27 cellular contexts compared by ENCODE assay signal in the genomic region with DNA sequence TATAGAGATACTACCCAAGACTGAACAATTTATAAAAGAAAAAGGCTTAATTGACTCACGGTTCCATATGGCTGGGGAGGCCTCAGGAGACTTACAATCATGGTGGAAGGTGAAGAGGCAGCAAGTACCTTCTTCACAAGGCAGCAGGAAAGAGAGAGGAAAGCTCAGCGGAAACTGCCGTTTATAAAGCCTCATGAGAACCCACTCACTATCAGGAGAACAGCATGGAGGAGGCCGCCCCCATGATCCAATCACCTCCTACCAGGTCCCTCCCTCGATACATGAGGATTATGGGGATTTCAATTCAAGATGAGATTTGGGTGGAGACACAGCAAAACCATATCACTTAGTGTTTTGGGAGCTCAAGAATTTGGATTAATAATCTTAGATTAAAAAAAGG.
"Had no signal": no experiment of that assay in that cellular context is flagged by ENCODE, and none has a peak within 500 bp of the region (broad histone marks: within the 10 kb centered on the region; RNA-seq: fewer than 3 reads in every experiment).

No MANE protein-coding gene starts in this region.

- H3K27ac ChIP-seq: brain microvascular endothelial cell, cardiac muscle cell, SJCRH30, VCaP had no signal

- DNase-seq: activated CD4-positive, alpha-beta T cell treated with anti-CD3 and anti-CD28 coated beads for 4 hours; activated CD4-positive, alpha-beta T cell treated with anti-CD3 and anti-CD28 coated beads, Interleukin-2, amount 50 U/mL, for 4 hours; activated CD4-positive, CD25-positive, alpha-beta regulatory T cell; activated CD8-positive, alpha-beta memory T cell treated with anti-CD3 and anti-CD28 coated beads, Interleukin-2, amount 50 U/mL, for 4 hours; activated gamma-delta T cell treated with Interleukin-2 at 50 U/mL for 16 hours; activated naive CD4-positive, alpha-beta T cell treated with anti-CD3 and anti-CD28 coated beads, Interleukin-2, amount 10 ng/mL, durations not matched to agents 7 days and 5 days; activated naive CD8-positive, alpha-beta T cell treated with anti-CD3 and anti-CD28 coated beads for 36 hours; activated T-cell treated with anti-CD3 and anti-CD28 coated beads, Interleukin-2, amount 50 U/mL, for 72 hours; brain microvascular endothelial cell; cerebellar nuclear complex; MG63; MV-4-11; NCI-H1092 treated with DMSO at 0.1 percent for 48 hours; NCI-H1436; NCI-H187; NCI-H2081; NCI-H226; NCI-H526 treated with DMSO at 0.1 percent for 48 hours; NK-92 treated with Interleukin-12 subunit alpha and Interleukin-12 subunit beta, amount 100 ng/mL, for 24 hours; OCI-M1; Right ventricle myocardium superior; RPMI8226; SK-N-SH; T-helper 1 cell had no signal

- H3K36me3 ChIP-seq: brain microvascular endothelial cell, cardiac muscle cell, MG63, SJCRH30 had no signal

- H3K9ac ChIP-seq: SK-N-SH had no signal

- H3K9me3 ChIP-seq: MG63, SJCRH30, SK-N-SH had no signal

- H3K4me2 ChIP-seq: SK-N-SH had no signal

- H3K27me3 ChIP-seq: cardiac muscle cell, MG63 had no signal

- H3K4me3 ChIP-seq: cardiac muscle cell, MG63, SJCRH30 had no signal
